Comparison of ENCODE assay signal across 28 cellular contexts in genomic region chr6:7770601-7771000, GRCh38. TPM values are rescaled to one million over a fixed set of nuclear protein-coding genes. Genes with fewer than 3 reads are reported as not detected.
"Had no signal": no experiment of that assay in that cellular context is flagged by ENCODE, and none has a peak within 500 bp of the region (broad histone marks: within the 10 kb centered on the region; RNA-seq: fewer than 3 reads in every experiment).

No MANE protein-coding gene starts in this region.

- H3K4me1 ChIP-seq: ascending aorta, left lung, lower lobe of right lung, testis, transverse colon had no signal

- H3K4me3 Mint-ChIP-seq: activated CD8-positive, alpha-beta memory T cell treated with anti-CD3 and anti-CD28 coated beads, Interleukin-2, amount 10 ng/mL, durations not matched to agents 7 days and 5 days; activated CD8-positive, alpha-beta T cell treated with anti-CD3 and anti-CD28 coated beads, Interleukin-2, amount 10 ng/mL, durations not matched to agents 7 days and 5 days; activated naive CD8-positive, alpha-beta T cell treated with anti-CD3 and anti-CD28 coated beads for 36 hours; effector memory CD8-positive, alpha-beta T cell; natural killer cell; neural progenitor cell; T-helper 1 cell treated with Interleukin-12 subunit alpha and Interleukin-12 subunit beta and Interleukin-4 antibody, amounts not matched to agents 30 μg/mL and 1 μg/mL, for 36 hours had no signal

- H3K4me1 Mint-ChIP-seq: activated CD8-positive, alpha-beta memory T cell treated with anti-CD3 and anti-CD28 coated beads, Interleukin-2, amount 10 ng/mL, durations not matched to agents 7 days and 5 days; natural killer cell had no signal

- H3K9me3 Mint-ChIP-seq: activated naive CD8-positive, alpha-beta T cell treated with anti-CD3 and anti-CD28 coated beads for 36 hours; activated T-helper 2 cell treated with anti-CD3 and anti-CD28 coated beads, Interferon-gamma antibody, Interleukin-2, Interleukin-4, amounts not matched to agents 10 μg/mL and 5 μg/mL and 100 μg/mL, durations not matched to agents 14 hours and 24 hours and 36 hours; effector memory CD8-positive, alpha-beta T cell; natural killer cell; neural progenitor cell; T-helper 1 cell treated with Interleukin-12 subunit alpha and Interleukin-12 subunit beta and Interleukin-4 antibody, amounts not matched to agents 30 μg/mL and 1 μg/mL, for 36 hours had no signal

- H3K27ac Mint-ChIP-seq: activated CD8-positive, alpha-beta memory T cell treated with anti-CD3 and anti-CD28 coated beads, Interleukin-2, amount 10 ng/mL, durations not matched to agents 7 days and 5 days; activated CD8-positive, alpha-beta T cell treated with anti-CD3 and anti-CD28 coated beads, Interleukin-2, amount 10 ng/mL, durations not matched to agents 7 days and 5 days; activated naive CD8-positive, alpha-beta T cell treated with anti-CD3 and anti-CD28 coated beads for 36 hours; activated T-helper 2 cell treated with anti-CD3 and anti-CD28 coated beads, Interferon-gamma antibody, Interleukin-2, Interleukin-4, amounts not matched to agents 10 μg/mL and 5 μg/mL and 100 μg/mL, durations not matched to agents 14 hours and 24 hours and 36 hours; effector memory CD8-positive, alpha-beta T cell; natural killer cell; neural progenitor cell; T-helper 1 cell treated with Interleukin-12 subunit alpha and Interleukin-12 subunit beta and Interleukin-4 antibody, amounts not matched to agents 30 μg/mL and 1 μg/mL, for 36 hours had no signal

- H3K27me3 ChIP-seq: ascending aorta, left lung, neural progenitor cell, testis, transverse colon had no signal

- H3K4me2 ChIP-seq: neural progenitor cell had no signal

- ATAC-seq: activated CD8-positive, alpha-beta memory T cell treated with anti-CD3 and anti-CD28 coated beads, Interleukin-2, amount 10 ng/mL, durations not matched to agents 7 days and 5 days; activated CD8-positive, alpha-beta T cell treated with anti-CD3 and anti-CD28 coated beads, Interleukin-2, amount 10 ng/mL, durations not matched to agents 7 days and 5 days; effector memory CD8-positive, alpha-beta T cell; left lung; lower lobe of right lung; natural killer cell; right cardiac atrium; stimulated activated naive CD8-positive, alpha-beta T cell treated with anti-CD3 and anti-CD28 coated beads, Interleukin-15, Interleukin-2, amounts not matched to agents 100 U/mL and 50 U/mL, for 24 hours had no signal

- H3K4me3 ChIP-seq: ascending aorta, left lung, lower lobe of right lung, neural progenitor cell, testis, transverse colon had no signal

- H3K36me3 Mint-ChIP-seq: activated CD8-positive, alpha-beta memory T cell treated with anti-CD3 and anti-CD28 coated beads, Interleukin-2, amount 10 ng/mL, durations not matched to agents 7 days and 5 days; activated naive CD8-positive, alpha-beta T cell treated with anti-CD3 and anti-CD28 coated beads for 36 hours; natural killer cell had no signal

- FAIRE-seq: islet of Langerhans had no signal

- DNase-seq: activated CD4-positive, alpha-beta T cell treated with anti-CD3 and anti-CD28 coated beads, Interleukin-2, amount 50 U/mL, for 1 hour; activated CD8-positive, alpha-beta memory T cell treated with anti-CD3 and anti-CD28 coated beads, Interleukin-2, amount 10 ng/mL, durations not matched to agents 7 days and 5 days; activated CD8-positive, alpha-beta T cell treated with anti-CD3 and anti-CD28 coated beads, Interleukin-2, amount 10 ng/mL, durations not matched to agents 7 days and 5 days; activated naive CD4-positive, alpha-beta T cell; activated naive CD8-positive, alpha-beta T cell treated with anti-CD3 and anti-CD28 coated beads for 36 hours; activated T-cell treated with anti-CD3 and anti-CD28 coated beads, Interleukin-2, amount 50 U/mL, for 48 hours; caudate nucleus; cortex of kidney; effector memory CD8-positive, alpha-beta T cell; foreskin fibroblast; head of caudate nucleus; hippocampal formation; left lung; lower lobe of right lung; mesendoderm; natural killer cell; occipital lobe; right cardiac atrium; stimulated activated CD4-positive, alpha-beta T cell treated with anti-CD3 and anti-CD28 coated beads, Interleukin-2, amount 100 ng/mL, for 48 hours; stimulated activated naive CD8-positive, alpha-beta T cell treated with anti-CD3 and anti-CD28 coated beads, Interleukin-15, Interleukin-2, amounts not matched to agents 100 U/mL and 50 U/mL, for 24 hours; T1000; testis; transverse colon had no signal

- H3K36me3 ChIP-seq: ascending aorta, left lung, lower lobe of right lung, neural progenitor cell, transverse colon had no signal

- H3K9me3 ChIP-seq: ascending aorta, left lung, lower lobe of right lung, testis, transverse colon had no signal

- H3K27ac ChIP-seq: ascending aorta, left lung, lower lobe of right lung, neural progenitor cell, testis, transverse colon had no signal

RNA-seq across cellular contexts. Expression of gene BMP6, which starts 44.7 kb away (rescaled TPM):
- total RNA-seq: activated CD8-positive, alpha-beta memory T cell treated with anti-CD3 and anti-CD28 coated beads, Interleukin-2, amount 10 ng/mL, durations not matched to agents 7 days and 5 days; activated CD8-positive, alpha-beta T cell treated with anti-CD3 and anti-CD28 coated beads, Interleukin-2, amount 10 ng/mL, durations not matched to agents 7 days and 5 days; activated naive CD8-positive, alpha-beta T cell treated with anti-CD3 and anti-CD28 coated beads for 36 hours had no signal
